1 cellular context compared by ENCODE assay signal in genomic region chr2:69798466-69798908, GRCh38.
TF ChIP-seq lines count a peak whose summit lies in the region.

No MANE protein-coding gene starts in this region.

TF ChIP-seq in endothelial cell of umbilical vein, 7 proteins besides CTCF, POLR2A, EP300 and RAD21 (continued from another document):
- TF ChIP-seq FOS (IDR thresholded peaks at IDR 0.05; ENCODE audit: borderline replicate concordance, insufficient read depth, low read length) (no peak), GATA2 (IDR thresholded peaks at IDR 0.05; ENCODE audit: insufficient read depth, insufficient read length, low read depth, low read length) (no peak), MAX (IDR thresholded peaks at IDR 0.05; ENCODE audit: insufficient read depth, insufficient read length) (no peak), MYC (IDR thresholded peaks at IDR 0.05; ENCODE audit: low read depth, low read length) (no peak), JUN (IDR thresholded peaks at IDR 0.05; ENCODE audit: borderline replicate concordance, insufficient read depth, insufficient read length, low read depth) (no peak)
TF ChIP-seq in endothelial cell of umbilical vein: peak in this region for 0.
